Comparison of ENCODE assay signal across 29 cellular contexts in genomic region chr1:167860231-167860923, GRCh38. TPM values are rescaled to one million over a fixed set of nuclear protein-coding genes. Genes with fewer than 3 reads are reported as not detected.
DNase-seq lines count a peak whose midpoint lies in the region; ATAC-seq and TF ChIP-seq lines count a peak whose summit lies in the region.
"Had no signal": no experiment of that assay in that cellular context is flagged by ENCODE, and none has a peak within 500 bp of the region (broad histone marks: within the 10 kb centered on the region; RNA-seq: fewer than 3 reads in every experiment).

No MANE protein-coding gene starts in this region.

- H3K27ac ChIP-seq in HEK293 (ENCODE audit: extremely low read depth, low read depth, low read length) = no peak overlapping the region
- H3K27ac ChIP-seq: ascending aorta, BLaER1, heart left ventricle, thyroid gland had no signal

- CTCF ChIA-PET in HEK293 (lab: Yijun Ruan, JAX) = interaction anchor here (0.6 to 0.7 kb wide), 4 partner anchors 17 to 375 kb away, joined by 3 read pairs; no protein-coding TSS in a partner anchor
- CTCF ChIA-PET in activated CD8-positive, alpha-beta memory T cell treated with anti-CD3 and anti-CD28 coated beads, Interleukin-2, amount 10 ng/mL, durations not matched to agents 7 days and 5 days (lab: Charles Lee) = no interaction called here

- H3K4me1 ChIP-seq in HEK293 (ENCODE audit: control insufficient read depth, insufficient read depth, low read length) = no peaks in the 10 kb centered on the region
- H3K4me1 ChIP-seq: ascending aorta, BLaER1, heart left ventricle, thyroid gland had no signal

- POLR2A ChIA-PET in HEK293 (lab: Yijun Ruan, JAX) = no interaction called here

- TF ChIP-seq CTCF in AG10803 (conservative IDR thresholded peaks at IDR 0.05; ENCODE audit: low read length) (no peak), HEK293 (tag by site-specific recombination; IDR thresholded peaks at IDR 0.05) (no peak), fibroblast of mammary gland (conservative IDR thresholded peaks at IDR 0.05; ENCODE audit: control insufficient read depth, insufficient read depth, low read depth, low read length) (no peak)

- H3K36me3 Mint-ChIP-seq in activated CD8-positive, alpha-beta memory T cell treated with anti-CD3 and anti-CD28 coated beads, Interleukin-2, amount 10 ng/mL, durations not matched to agents 7 days and 5 days = no peaks in the 10 kb centered on the region
- H3K36me3 Mint-ChIP-seq: activated naive CD8-positive, alpha-beta T cell treated with anti-CD3 and anti-CD28 coated beads for 36 hours; naive thymus-derived CD8-positive, alpha-beta T cell had no signal

- no peaks in the 10 kb centered on the region for H3K27me3 Mint-ChIP-seq in activated CD8-positive, alpha-beta memory T cell treated with anti-CD3 and anti-CD28 coated beads, Interleukin-2, amount 10 ng/mL, durations not matched to agents 7 days and 5 days
- H3K27me3 Mint-ChIP-seq: activated CD4-positive, alpha-beta T cell treated with anti-CD3 and anti-CD28 coated beads for 36 hours; activated naive CD8-positive, alpha-beta T cell treated with anti-CD3 and anti-CD28 coated beads for 36 hours; stimulated activated naive CD8-positive, alpha-beta T cell treated with anti-CD3 and anti-CD28 coated beads, Interleukin-15, Interleukin-2, amounts not matched to agents 100 ng/mL and 50 ng/mL, for 24 hours had no signal

- H3K9me3 Mint-ChIP-seq in activated CD8-positive, alpha-beta memory T cell treated with anti-CD3 and anti-CD28 coated beads, Interleukin-2, amount 10 ng/mL, durations not matched to agents 7 days and 5 days (ENCODE audit: low read depth) = no peaks in the 10 kb centered on the region
- H3K9me3 Mint-ChIP-seq: activated naive CD8-positive, alpha-beta T cell treated with anti-CD3 and anti-CD28 coated beads for 36 hours; naive thymus-derived CD8-positive, alpha-beta T cell; stimulated activated naive CD8-positive, alpha-beta T cell treated with anti-CD3 and anti-CD28 coated beads, Interleukin-15, Interleukin-2, amounts not matched to agents 100 ng/mL and 50 ng/mL, for 24 hours had no signal

- no peaks in the 10 kb centered on the region for H3K4me1 Mint-ChIP-seq in activated CD8-positive, alpha-beta memory T cell treated with anti-CD3 and anti-CD28 coated beads, Interleukin-2, amount 10 ng/mL, durations not matched to agents 7 days and 5 days
- H3K4me1 Mint-ChIP-seq: activated CD4-positive, alpha-beta T cell treated with anti-CD3 and anti-CD28 coated beads for 36 hours; activated naive CD8-positive, alpha-beta T cell treated with anti-CD3 and anti-CD28 coated beads for 36 hours; naive thymus-derived CD8-positive, alpha-beta T cell had no signal

- DNase-seq in AG10803 (ENCODE audit: low read depth) (peak; percentile 49), RKO (ENCODE audit: low spot score) (peak; percentile 7), fibroblast of mammary gland (ENCODE audit: low read depth) (peak; percentile 26), cerebellar cortex (ENCODE audit: low spot score) (no peak), NCI-H1048 (lab: John Stamatoyannopoulos, UW) (no peak)
- DNase-seq in activated CD8-positive, alpha-beta memory T cell treated with anti-CD3 and anti-CD28 coated beads, Interleukin-2, amount 10 ng/mL, durations not matched to agents 7 days and 5 days = no peak
- DNase-seq: activated CD4-positive, alpha-beta T cell treated with anti-CD3 and anti-CD28 coated beads for 36 hours; activated CD8-positive, alpha-beta T cell treated with anti-CD3 and anti-CD28 coated beads, Interleukin-2, amount 10 ng/mL, durations not matched to agents 7 days and 5 days; activated effector memory CD4-positive, alpha-beta T cell treated with anti-CD3 and anti-CD28 coated beads, Interleukin-2, amount 50 U/mL, for 16 hours; activated naive CD8-positive, alpha-beta T cell treated with anti-CD3 and anti-CD28 coated beads for 36 hours; activated T-cell treated with anti-CD3 and anti-CD28 coated beads for 4 hours; DMS79; heart left ventricle; Kasumi-1; midbrain; naive thymus-derived CD8-positive, alpha-beta T cell; NCI-H1092 treated with DMSO at 0.1 percent for 48 hours; NCI-H187 treated with DMSO at 0.1 percent for 48 hours; NCI-H226; nucleus accumbens; SK-N-SH; T-helper 2 cell; thyroid gland had no signal

- H3K4me3 ChIP-seq in AG10803 (ENCODE audit: low read length) (no peak overlapping the region), HEK293 (ENCODE audit: low read depth, low read length) (no peak overlapping the region), fibroblast of mammary gland (ENCODE audit: control insufficient read depth, low read depth, low read length) (no peak overlapping the region)
- H3K4me3 ChIP-seq: ascending aorta, BLaER1, heart left ventricle, thyroid gland had no signal

- no peak for ATAC-seq in activated CD8-positive, alpha-beta memory T cell treated with anti-CD3 and anti-CD28 coated beads, Interleukin-2, amount 10 ng/mL, durations not matched to agents 7 days and 5 days
- ATAC-seq in GM18909 (IDR thresholded peaks at IDR 0.05; ENCODE audit: poor library complexity, unreplicated experiment) = no peak
- ATAC-seq: activated CD4-positive, alpha-beta T cell treated with anti-CD3 and anti-CD28 coated beads for 36 hours; activated CD8-positive, alpha-beta T cell treated with anti-CD3 and anti-CD28 coated beads, Interleukin-2, amount 10 ng/mL, durations not matched to agents 7 days and 5 days; heart left ventricle; naive thymus-derived CD8-positive, alpha-beta T cell had no signal

- H3K27ac Mint-ChIP-seq in activated CD8-positive, alpha-beta memory T cell treated with anti-CD3 and anti-CD28 coated beads, Interleukin-2, amount 10 ng/mL, durations not matched to agents 7 days and 5 days = no peak overlapping the region
- H3K27ac Mint-ChIP-seq: activated CD4-positive, alpha-beta T cell treated with anti-CD3 and anti-CD28 coated beads for 36 hours; activated CD8-positive, alpha-beta T cell treated with anti-CD3 and anti-CD28 coated beads, Interleukin-2, amount 10 ng/mL, durations not matched to agents 7 days and 5 days; activated naive CD8-positive, alpha-beta T cell treated with anti-CD3 and anti-CD28 coated beads for 36 hours; stimulated activated naive CD8-positive, alpha-beta T cell treated with anti-CD3 and anti-CD28 coated beads, Interleukin-15, Interleukin-2, amounts not matched to agents 100 ng/mL and 50 ng/mL, for 24 hours had no signal

- no peak overlapping the region for H3K4me3 Mint-ChIP-seq in activated CD8-positive, alpha-beta memory T cell treated with anti-CD3 and anti-CD28 coated beads, Interleukin-2, amount 10 ng/mL, durations not matched to agents 7 days and 5 days
- H3K4me3 Mint-ChIP-seq: activated CD4-positive, alpha-beta T cell treated with anti-CD3 and anti-CD28 coated beads for 36 hours; activated CD8-positive, alpha-beta T cell treated with anti-CD3 and anti-CD28 coated beads, Interleukin-2, amount 10 ng/mL, durations not matched to agents 7 days and 5 days; activated naive CD8-positive, alpha-beta T cell treated with anti-CD3 and anti-CD28 coated beads for 36 hours; naive thymus-derived CD8-positive, alpha-beta T cell; stimulated activated naive CD8-positive, alpha-beta T cell treated with anti-CD3 and anti-CD28 coated beads, Interleukin-15, Interleukin-2, amounts not matched to agents 100 ng/mL and 50 ng/mL, for 24 hours had no signal

- no peaks in the 10 kb centered on the region for H3K9me3 ChIP-seq in HEK293 (ENCODE audit: control insufficient read depth, insufficient read depth, low read depth, low read length)
- H3K9me3 ChIP-seq: ascending aorta, heart left ventricle, SK-N-SH, thyroid gland had no signal

- no peaks in the 10 kb centered on the region for H3K36me3 ChIP-seq in HEK293 (ENCODE audit: control insufficient read depth in 2 of 2, insufficient read depth in 1 of 2, low read length in 2 of 2)
- H3K36me3 ChIP-seq: ascending aorta, BLaER1, heart left ventricle, thyroid gland had no signal

TF ChIP-seq in HEK293, 187 proteins besides CTCF, POLR2A, EP300 and RAD21:
- peak; percentile 99 for TF ChIP-seq ZNF610 (tag by site-specific recombination; IDR thresholded peaks at IDR 0.05; ENCODE audit: borderline replicate concordance)
- no peak for TF ChIP-seq ZNF658 (tag by site-specific recombination; IDR thresholded peaks at IDR 0.05)
- TF ChIP-seq ZNF221 (tag by site-specific recombination; IDR thresholded peaks at IDR 0.05; ENCODE audit: borderline replicate concordance) = no peak
- TF ChIP-seq WT1 (tag by site-specific recombination; IDR thresholded peaks at IDR 0.05) = no peak

RNA-seq across cellular contexts. Expression of gene ADCY10, which starts 53.6 kb away (rescaled TPM):
- under 1 TPM; 0.07 to 0.32 TPM for total RNA-seq in activated CD8-positive, alpha-beta memory T cell treated with anti-CD3 and anti-CD28 coated beads, Interleukin-2, amount 10 ng/mL, durations not matched to agents 7 days and 5 days
- total RNA-seq: activated CD8-positive, alpha-beta T cell treated with anti-CD3 and anti-CD28 coated beads, Interleukin-2, amount 10 ng/mL, durations not matched to agents 7 days and 5 days; activated naive CD8-positive, alpha-beta T cell treated with anti-CD3 and anti-CD28 coated beads for 36 hours; kidney epithelial cell had no signal

Comparison
In these comparisons a context has a peak if more than half of its experiments do, and no peak if none do; other contexts are left out.
1. DNase-seq: peak in AG10803 (single experiment), RKO (single experiment) and fibroblast of mammary gland (single experiment); none in cerebellar cortex (single experiment), activated CD8-positive, alpha-beta memory T cell treated with anti-CD3 and anti-CD28 coated beads, Interleukin-2, amount 10 ng/mL, durations not matched to agents 7 days and 5 days (single experiment) and NCI-H1048 (single experiment).